18 cellular contexts compared by ENCODE assay signal in the genomic region with DNA sequence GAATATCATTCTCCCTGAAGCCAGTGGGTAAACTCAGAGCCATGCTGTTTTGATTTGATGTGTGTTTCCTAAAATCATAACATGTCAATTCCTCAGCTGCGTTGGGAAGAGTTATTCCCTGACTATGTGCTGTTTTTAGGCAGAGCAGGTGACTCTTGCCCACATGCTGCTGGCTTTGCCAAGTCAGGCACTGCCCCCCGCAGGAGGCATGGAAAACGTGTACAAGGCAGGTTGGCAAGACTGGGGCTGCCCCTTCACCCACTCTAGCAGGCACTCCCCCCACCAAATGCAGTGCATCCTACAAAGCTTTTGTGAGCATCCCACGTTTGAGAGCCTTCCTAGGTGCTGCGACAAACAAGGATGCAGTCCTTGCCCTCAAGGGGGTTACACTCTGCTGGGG. TPM values are rescaled to one million over a fixed set of nuclear protein-coding genes. Genes with fewer than 3 reads are reported as not detected.
DNase-seq lines count a peak whose midpoint lies in the region; ATAC-seq and TF ChIP-seq lines count a peak whose summit lies in the region.
"Had no signal": no experiment of that assay in that cellular context is flagged by ENCODE, and none has a peak within 500 bp of the region (broad histone marks: within the 10 kb centered on the region; RNA-seq: fewer than 3 reads in every experiment).

No MANE protein-coding gene starts in this region.

- no peaks in the 10 kb centered on the region for H3K27me3 ChIP-seq in cardiac muscle cell
- no peaks in the 10 kb centered on the region for H3K27me3 ChIP-seq in right atrium auricular region
- H3K27me3 ChIP-seq in WERI-Rb-1 (ENCODE audit: insufficient read depth, low read depth, severe bottlenecking) = no peaks in the 10 kb centered on the region
- H3K27me3 ChIP-seq: neutrophil, sigmoid colon had no signal

- H3K4me1 Mint-ChIP-seq in stimulated activated effector memory CD8-positive, alpha-beta T cell treated with anti-CD3 and anti-CD28 coated beads, Interleukin-12 subunit alpha, Interleukin-12 subunit beta, amount 100 ng/mL, for 72 hours = peaks cover 6% of the 10 kb centered on the region

- peaks cover 13% of the 10 kb centered on the region for H3K36me3 Mint-ChIP-seq in stimulated activated effector memory CD8-positive, alpha-beta T cell treated with anti-CD3 and anti-CD28 coated beads, Interleukin-12 subunit alpha, Interleukin-12 subunit beta, amount 100 ng/mL, for 72 hours

- TF ChIP-seq CTCF in cardiac muscle cell (IDR thresholded peaks at IDR 0.05; ENCODE audit: low read depth, low read length) = peak; percentile 5
- peak in 1 of 2 donors; percentile 20 for TF ChIP-seq CTCF in right atrium auricular region (IDR thresholded peaks at IDR 0.05)
- peak; percentile 44 for TF ChIP-seq CTCF in WERI-Rb-1 (IDR thresholded peaks at IDR 0.05; ENCODE audit: low read depth, low read length)
- no peak for TF ChIP-seq CTCF in GM13977 (IDR thresholded peaks at IDR 0.05; ENCODE audit: extremely low read depth, insufficient read depth, missing control alignments)

- no peak overlapping the region for H3K4me3 Mint-ChIP-seq in stimulated activated effector memory CD8-positive, alpha-beta T cell treated with anti-CD3 and anti-CD28 coated beads, Interleukin-12 subunit alpha, Interleukin-12 subunit beta, amount 100 ng/mL, for 72 hours
- H3K4me3 Mint-ChIP-seq: activated CD4-positive, alpha-beta T cell treated with anti-CD3 and anti-CD28 coated beads, Interleukin-2, amount 10 ng/mL, durations not matched to agents 24 days and 14 days; T-helper 2 cell treated with Interferon-gamma antibody and Interleukin-4, amounts not matched to agents 5 μg/mL and 100 μg/mL, for 36 hours had no signal

- H3K4me3 ChIP-seq in cardiac muscle cell (no peak overlapping the region), right atrium auricular region (no peak overlapping the region), WERI-Rb-1 (ENCODE audit: low read depth, low read length) (no peak overlapping the region)
- H3K4me3 ChIP-seq: sigmoid colon had no signal

- no peak for DNase-seq in cardiac muscle cell (ENCODE audit: low read depth in 1 of 2, low spot score in 1 of 2)
- no peak for DNase-seq in right atrium auricular region (ENCODE audit: low spot score)
- no peak for DNase-seq in WERI-Rb-1
- DNase-seq in stimulated activated effector memory CD8-positive, alpha-beta T cell treated with anti-CD3 and anti-CD28 coated beads, Interleukin-12 subunit alpha, Interleukin-12 subunit beta, amount 100 ng/mL, for 72 hours (ENCODE audit: low spot score in 2 of 2) = no peak
- DNase-seq in GM13977 (ENCODE audit: low spot score) = no peak
- no peak for DNase-seq in A172 (ENCODE audit: low spot score)
- DNase-seq in putamen (ENCODE audit: low spot score) = no peak
- DNase-seq: activated CD4-positive, alpha-beta T cell treated with anti-CD3 and anti-CD28 coated beads, Interleukin-2, amount 10 ng/mL, durations not matched to agents 24 days and 14 days; activated T-cell treated with anti-CD3 and anti-CD28 coated beads, Interleukin-2, amount 50 U/mL, for 1 hour; effector CD8-positive, alpha-beta T cell; hypothalamus; midbrain; NCI-H1092; NK-92 treated with Interleukin-12 subunit alpha and Interleukin-12 subunit beta, amount 100 ng/mL, for 24 hours; sigmoid colon had no signal

- H3K27ac Mint-ChIP-seq in stimulated activated effector memory CD8-positive, alpha-beta T cell treated with anti-CD3 and anti-CD28 coated beads, Interleukin-12 subunit alpha, Interleukin-12 subunit beta, amount 100 ng/mL, for 72 hours = peak overlapping the region; percentile 9
- H3K27ac Mint-ChIP-seq: activated CD4-positive, alpha-beta T cell treated with anti-CD3 and anti-CD28 coated beads, Interleukin-2, amount 10 ng/mL, durations not matched to agents 24 days and 14 days; T-helper 2 cell treated with Interferon-gamma antibody and Interleukin-4, amounts not matched to agents 5 μg/mL and 100 μg/mL, for 36 hours had no signal

- no peak overlapping the region for H3K27ac ChIP-seq in cardiac muscle cell
- no peak overlapping the region for H3K27ac ChIP-seq in right atrium auricular region
- H3K27ac ChIP-seq in WERI-Rb-1 = no peak overlapping the region
- H3K27ac ChIP-seq: neutrophil, sigmoid colon had no signal

- no peak for TF ChIP-seq EP300 in Ishikawa (IDR thresholded peaks at IDR 0.05; ENCODE audit: borderline replicate concordance)

- peaks cover 66% of the 10 kb centered on the region for H3K4me1 ChIP-seq in cardiac muscle cell (ENCODE audit: low read depth)
- peaks cover 0 to 46% of the 10 kb centered on the region in 2 donors for H3K4me1 ChIP-seq in right atrium auricular region

- H3K9me3 Mint-ChIP-seq in stimulated activated effector memory CD8-positive, alpha-beta T cell treated with anti-CD3 and anti-CD28 coated beads, Interleukin-12 subunit alpha, Interleukin-12 subunit beta, amount 100 ng/mL, for 72 hours = no peaks in the 10 kb centered on the region
- H3K9me3 Mint-ChIP-seq: activated CD4-positive, alpha-beta T cell treated with anti-CD3 and anti-CD28 coated beads, Interleukin-2, amount 10 ng/mL, durations not matched to agents 24 days and 14 days; T-helper 2 cell treated with Interferon-gamma antibody and Interleukin-4, amounts not matched to agents 5 μg/mL and 100 μg/mL, for 36 hours had no signal

- TF ChIP-seq RAD21 in Ishikawa (IDR thresholded peaks at IDR 0.05; ENCODE audit: low read depth) = peak; percentile 41; the same call in 1 of the 2 replicates

- in situ Hi-C loops in GM13977 (cut with MboI; ENCODE audit: low pct_unique_long_range_greater_than_20kb, low sequenced_read_pairs, unreplicated experiment) = no loop called here

- H3K36me3 ChIP-seq in cardiac muscle cell (no peaks in the 10 kb centered on the region), right atrium auricular region (no peaks in the 10 kb centered on the region), WERI-Rb-1 (peaks cover 27% of the 10 kb centered on the region)

- no peak for ATAC-seq in stimulated activated effector memory CD8-positive, alpha-beta T cell treated with anti-CD3 and anti-CD28 coated beads, Interleukin-12 subunit alpha, Interleukin-12 subunit beta, amount 100 ng/mL, for 72 hours

- no peaks in the 10 kb centered on the region for H3K9me3 ChIP-seq in cardiac muscle cell (ENCODE audit: low read depth)
- H3K9me3 ChIP-seq in right atrium auricular region = no peaks in the 10 kb centered on the region
- H3K9me3 ChIP-seq in WERI-Rb-1 (ENCODE audit: severe bottlenecking) = no peaks in the 10 kb centered on the region
- H3K9me3 ChIP-seq: neutrophil, sigmoid colon had no signal

TF ChIP-seq in Ishikawa, 13 proteins besides CTCF, POLR2A, EP300 and RAD21:
- TF ChIP-seq TEAD4 (IDR thresholded peaks at IDR 0.05) = no peak
- no peak for TF ChIP-seq TAF1 (IDR thresholded peaks at IDR 0.05; ENCODE audit: low read depth)
- no peak for TF ChIP-seq CEBPB (IDR thresholded peaks at IDR 0.05)
- TF ChIP-seq TCF12 (IDR thresholded peaks at IDR 0.05; ENCODE audit: low read depth) = no peak
- TF ChIP-seq YY1 (IDR thresholded peaks at IDR 0.05; ENCODE audit: low read depth) = no peak
- TF ChIP-seq NFIC (IDR thresholded peaks at IDR 0.05) = no peak
- TF ChIP-seq USF1 (IDR thresholded peaks at IDR 0.05) = no peak
- TF ChIP-seq, protein P1, sequence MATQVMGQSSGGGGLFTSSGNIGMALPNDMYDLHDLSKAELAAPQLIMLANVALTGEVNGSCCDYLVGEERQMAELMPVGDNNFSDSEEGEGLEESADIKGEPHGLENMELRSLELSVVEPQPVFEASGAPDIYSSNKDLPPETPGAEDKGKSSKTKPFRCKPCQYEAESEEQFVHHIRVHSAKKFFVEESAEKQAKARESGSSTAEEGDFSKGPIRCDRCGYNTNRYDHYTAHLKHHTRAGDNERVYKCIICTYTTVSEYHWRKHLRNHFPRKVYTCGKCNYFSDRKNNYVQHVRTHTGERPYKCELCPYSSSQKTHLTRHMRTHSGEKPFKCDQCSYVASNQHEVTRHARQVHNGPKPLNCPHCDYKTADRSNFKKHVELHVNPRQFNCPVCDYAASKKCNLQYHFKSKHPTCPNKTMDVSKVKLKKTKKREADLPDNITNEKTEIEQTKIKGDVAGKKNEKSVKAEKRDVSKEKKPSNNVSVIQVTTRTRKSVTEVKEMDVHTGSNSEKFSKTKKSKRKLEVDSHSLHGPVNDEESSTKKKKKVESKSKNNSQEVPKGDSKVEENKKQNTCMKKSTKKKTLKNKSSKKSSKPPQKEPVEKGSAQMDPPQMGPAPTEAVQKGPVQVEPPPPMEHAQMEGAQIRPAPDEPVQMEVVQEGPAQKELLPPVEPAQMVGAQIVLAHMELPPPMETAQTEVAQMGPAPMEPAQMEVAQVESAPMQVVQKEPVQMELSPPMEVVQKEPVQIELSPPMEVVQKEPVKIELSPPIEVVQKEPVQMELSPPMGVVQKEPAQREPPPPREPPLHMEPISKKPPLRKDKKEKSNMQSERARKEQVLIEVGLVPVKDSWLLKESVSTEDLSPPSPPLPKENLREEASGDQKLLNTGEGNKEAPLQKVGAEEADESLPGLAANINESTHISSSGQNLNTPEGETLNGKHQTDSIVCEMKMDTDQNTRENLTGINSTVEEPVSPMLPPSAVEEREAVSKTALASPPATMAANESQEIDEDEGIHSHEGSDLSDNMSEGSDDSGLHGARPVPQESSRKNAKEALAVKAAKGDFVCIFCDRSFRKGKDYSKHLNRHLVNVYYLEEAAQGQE (IDR thresholded peaks at IDR 0.05; ENCODE audit: low read depth) = no peak
- TF ChIP-seq CREB1 (IDR thresholded peaks at IDR 0.05; ENCODE audit: low read depth) = no peak

RNA-seq across cellular contexts. Expression of gene NAT9, which starts 38.3 kb away (rescaled TPM):
- total RNA-seq in cardiac muscle cell (45.9 and 73.1 TPM in 2 replicates), right atrium auricular region (10 to 100 TPM; 16.2 to 18.7 TPM)
- 56.2 and 96.8 TPM in 2 replicates for polyA plus RNA-seq in cardiac muscle cell
- total RNA-seq in A172 (2014; rRNA removed; shearing (Covaris generic)) = 22.8 and 32.5 TPM in 2 replicates

RNA-seq across cellular contexts. Expression of gene GRIN2C, which starts 45.2 kb away (rescaled TPM):
- 0.95 and 6.1 TPM in 2 replicates for total RNA-seq in cardiac muscle cell
- 0.71 and 1.1 TPM in 2 replicates for polyA plus RNA-seq in cardiac muscle cell
- 10 to 100 TPM; 27.6 to 34.4 TPM for total RNA-seq in right atrium auricular region
- 0.05 and 0.69 TPM in 2 replicates for total RNA-seq in A172 (2014; rRNA removed; shearing (Covaris generic))

RNA-seq across cellular contexts. Expression of gene FDXR, which starts 58.3 kb away (rescaled TPM):
- total RNA-seq in cardiac muscle cell = 44.6 and 44.7 TPM in 2 replicates
- 49.9 and 55.9 TPM in 2 replicates for polyA plus RNA-seq in cardiac muscle cell
- total RNA-seq in right atrium auricular region = 1 to 10 TPM; 4.1 to 7.9 TPM
- 35.9 and 44.1 TPM in 2 replicates for total RNA-seq in A172 (2014; rRNA removed; shearing (Covaris generic))
